In genomic region chr10:58967551-58968418, GRCh38 we compare ENCODE assay signal across 7 cellular contexts.
DNase-seq lines count a peak whose midpoint lies in the region; ATAC-seq, FAIRE-seq and TF ChIP-seq lines count a peak whose summit lies in the region.

No MANE protein-coding gene starts in this region.

- no peak overlapping the region for H3K27ac ChIP-seq in thyroid gland

- TF ChIP-seq POLR2A in H54 (IDR thresholded peaks at IDR 0.05; ENCODE audit: low read depth, low read length) (no peak), thyroid gland (IDR thresholded peaks at IDR 0.05) (no peak), lower leg skin (IDR thresholded peaks at IDR 0.05) (no peak)

- no peaks in the 10 kb centered on the region for H3K27me3 ChIP-seq in thyroid gland

- DNase-seq in H54 (ENCODE audit: insufficient read length, low spot score) (peak; percentile 16), NCI-H510A (lab: John Stamatoyannopoulos, UW) (peak; percentile 37), hypothalamus (lab: John Stamatoyannopoulos, UW) (peak in 49 of 51 donors; percentile 23 to 86 (median 58)), thyroid gland (peak; percentile 59 to 76), lower leg skin (ENCODE audit: low spot score in 2 of 2) (no peak), osteocyte (ENCODE audit: extremely low spot score, unreplicated experiment) (no peak)

- H3K4me1 ChIP-seq in thyroid gland: no peaks in the 10 kb centered on the region

- peaks cover 5% of the 10 kb centered on the region for H3K4me1 Mint-ChIP-seq in osteocyte (ENCODE audit: unreplicated experiment)

- no peak overlapping the region for H3K4me3 Mint-ChIP-seq in osteocyte (ENCODE audit: unreplicated experiment)

- intact Hi-C loops in thyroid gland (cut with DNase I) (no loop called here), lower leg skin (cut with DNase I; ENCODE audit: low total_unique reads) (no loop called here)

- peaks cover 54% of the 10 kb centered on the region for H3K27me3 Mint-ChIP-seq in osteocyte (ENCODE audit: unreplicated experiment)

- no peaks in the 10 kb centered on the region for H3K36me3 ChIP-seq in thyroid gland

- TF ChIP-seq CTCF in thyroid gland (IDR thresholded peaks at IDR 0.05) (no peak), lower leg skin (IDR thresholded peaks at IDR 0.05) (no peak), osteocyte (IDR thresholded peaks at IDR 0.05) (no peak)

- no peaks in the 10 kb centered on the region for H3K36me3 Mint-ChIP-seq in osteocyte (ENCODE audit: unreplicated experiment)

- no peaks in the 10 kb centered on the region for H3K9me3 Mint-ChIP-seq in osteocyte (ENCODE audit: unreplicated experiment)

- H3K27ac Mint-ChIP-seq in osteocyte (ENCODE audit: unreplicated experiment): no peak overlapping the region

- H3K4me3 ChIP-seq in thyroid gland (replicated peaks in 1 of 3) (no peak overlapping the region), lower leg skin (ENCODE audit: low read depth, poor library complexity, severe bottlenecking) (no peak overlapping the region)

- H3K9me3 ChIP-seq in thyroid gland: no peaks in the 10 kb centered on the region

- WGBS in thyroid gland, 2 donors: 24 to 30% methylated on average over 15 of the region's 19 CpGs
- WGBS in lower leg skin, 2 donors: 15 to 27% methylated on average over 19 of the region's 19 CpGs

- no peak for ATAC-seq in HG02623 (IDR thresholded peaks at IDR 0.05; ENCODE audit: unreplicated experiment)

- no peak for FAIRE-seq in H54 (lab: Jason Lieb, UNC)

Comparison
In these comparisons a context has a peak if more than half of its experiments do, and no peak if none do; other contexts are left out.
1. DNase-seq: peak in H54 (single experiment), NCI-H510A (single experiment), hypothalamus (49 of 51) and thyroid gland (2 of 2); none in lower leg skin (0 of 2) and osteocyte (single experiment).